Comparison of ENCODE assay signal across 9 cellular contexts in the genomic region with DNA sequence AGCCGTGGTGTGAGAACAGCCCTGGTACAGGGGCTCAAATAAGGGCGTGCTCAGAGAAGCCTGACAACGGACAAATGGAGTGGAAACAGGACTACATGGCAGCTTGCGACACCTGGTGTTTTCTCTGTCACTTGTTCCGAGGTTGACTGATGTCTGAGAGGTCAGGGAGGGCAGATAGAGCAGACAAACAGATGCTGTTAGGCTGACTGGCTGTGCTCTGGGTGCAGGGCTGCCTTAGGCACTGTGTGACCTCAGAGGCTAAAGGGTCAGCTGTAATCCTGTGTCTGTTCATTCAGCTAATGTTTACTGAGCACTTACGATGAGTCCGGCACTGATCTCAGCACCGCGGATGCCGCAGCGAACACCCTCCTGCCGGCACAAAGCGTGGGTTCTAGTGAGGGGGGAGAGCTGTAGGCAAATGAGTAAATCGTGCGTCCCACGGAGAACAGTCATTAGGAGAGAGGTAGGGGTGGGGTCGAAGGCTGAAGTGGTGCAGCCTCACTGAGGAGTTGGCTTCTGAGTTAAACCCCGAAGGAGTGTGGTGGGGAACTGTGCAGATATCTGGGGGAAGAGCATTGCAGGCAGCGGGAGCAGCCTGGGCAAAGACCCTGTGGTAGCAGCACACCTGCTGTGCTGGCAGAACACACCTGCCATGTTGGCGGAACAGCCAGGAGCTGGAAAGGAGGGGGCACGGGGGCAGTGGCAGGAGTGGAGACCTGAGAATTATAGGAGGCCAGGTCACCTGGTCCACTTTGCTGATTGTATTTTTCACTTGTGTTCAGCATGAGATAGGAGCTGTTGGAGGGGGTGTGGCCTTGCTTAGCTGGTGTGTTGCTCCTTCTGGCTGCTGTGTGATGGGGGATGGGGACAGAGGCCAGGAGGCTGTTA. TPM values are rescaled to one million over a fixed set of nuclear protein-coding genes. Genes with fewer than 3 reads are reported as not detected.
DNase-seq lines count a peak whose midpoint lies in the region; ATAC-seq and TF ChIP-seq lines count a peak whose summit lies in the region.
"Had no signal": no experiment of that assay in that cellular context is flagged by ENCODE, and none has a peak within 500 bp of the region (broad histone marks: within the 10 kb centered on the region; RNA-seq: fewer than 3 reads in every experiment).

No MANE protein-coding gene starts in this region.

- DNase-seq in GM06990 (ENCODE audit: extremely low read depth, insufficient read length) (peak; percentile 76), chondrocyte (ENCODE audit: low spot score) (no peak), putamen (ENCODE audit: low spot score) (no peak), LoVo (ENCODE audit: low spot score) (no peak), foreskin melanocyte (no peak), A172 (ENCODE audit: low spot score) (no peak)

- peaks cover 45% of the 10 kb centered on the region for H3K36me3 Mint-ChIP-seq in chondrocyte (ENCODE audit: low read depth)

- H3K4me3 Mint-ChIP-seq in chondrocyte (ENCODE audit: unreplicated experiment) = no peak overlapping the region
- H3K4me3 Mint-ChIP-seq: activated naive CD4-positive, alpha-beta T cell treated with anti-CD3 and anti-CD28 coated beads, Interleukin-2, amount 50 U/mL, for 24 hours had no signal

- TF ChIP-seq CTCF in GM06990 (IDR thresholded peaks at IDR 0.05; ENCODE audit: insufficient read depth, low read length, poor library complexity, severe bottlenecking) = peak; percentile 56
- TF ChIP-seq CTCF in chondrocyte (IDR thresholded peaks at IDR 0.05) = no peak

- ATAC-seq in GM19395 (IDR thresholded peaks at IDR 0.05; ENCODE audit: unreplicated experiment) = peak; percentile 93
- ATAC-seq in HG03196 (IDR thresholded peaks at IDR 0.05; ENCODE audit: unreplicated experiment) = peak; percentile 86

- no peaks in the 10 kb centered on the region for H3K27me3 ChIP-seq in GM06990 (replicated peaks; ENCODE audit: control insufficient read depth, insufficient read depth, low read length)

- H3K27ac Mint-ChIP-seq in chondrocyte (ENCODE audit: unreplicated experiment) = peak overlapping the region; percentile 10
- H3K27ac Mint-ChIP-seq: activated naive CD4-positive, alpha-beta T cell treated with anti-CD3 and anti-CD28 coated beads, Interleukin-2, amount 50 U/mL, for 24 hours had no signal

- H3K4me3 ChIP-seq in GM06990 (replicated peaks; ENCODE audit: low read depth, low read length) = peak overlapping the region; percentile 35

- no peaks in the 10 kb centered on the region for H3K4me1 Mint-ChIP-seq in chondrocyte (ENCODE audit: low read depth)
- H3K4me1 Mint-ChIP-seq: activated naive CD4-positive, alpha-beta T cell treated with anti-CD3 and anti-CD28 coated beads, Interleukin-2, amount 50 U/mL, for 24 hours had no signal

- H3K36me3 ChIP-seq in GM06990 (ENCODE audit: control insufficient read depth, insufficient read depth, low read length) = peaks cover 1% of the 10 kb centered on the region; the same call in 1 of the 2 replicates

- no peaks in the 10 kb centered on the region for H3K9me3 Mint-ChIP-seq in chondrocyte (ENCODE audit: low read depth)
- H3K9me3 Mint-ChIP-seq: activated naive CD4-positive, alpha-beta T cell treated with anti-CD3 and anti-CD28 coated beads, Interleukin-2, amount 50 U/mL, for 24 hours had no signal

- no peaks in the 10 kb centered on the region for H3K27me3 Mint-ChIP-seq in chondrocyte (ENCODE audit: low read depth)
- H3K27me3 Mint-ChIP-seq: activated naive CD4-positive, alpha-beta T cell treated with anti-CD3 and anti-CD28 coated beads, Interleukin-2, amount 50 U/mL, for 24 hours had no signal

RNA-seq across cellular contexts. Expression of a gene that starts 35.0 kb away (rescaled TPM):
- total RNA-seq in chondrocyte = 35.1 to 67.1 TPM (median 59.6 TPM) in 3 replicates
- 17.3 and 17.6 TPM in 2 replicates for total RNA-seq in A172 (2014; rRNA removed; shearing (Covaris generic))

RNA-seq across cellular contexts. Expression of a gene that starts 54.3 kb away (rescaled TPM):
- 43.1 to 54.4 TPM (median 44.6 TPM) in 3 replicates for total RNA-seq in chondrocyte
- total RNA-seq in A172 (2014; rRNA removed; shearing (Covaris generic)) = 125 and 139 TPM in 2 replicates
